8 cellular contexts compared by ENCODE assay signal in genomic region chr15:30398988-30399387, GRCh38. TPM values are rescaled to one million over a fixed set of nuclear protein-coding genes. Genes with fewer than 3 reads are reported as not detected.
A peak's percentile ranks its signal among the peaks of the same experiment; 100 is the strongest.
DNase-seq lines count a peak whose midpoint lies in the region; ATAC-seq and TF ChIP-seq lines count a peak whose summit lies in the region.
"Not testable (repeated sequence)": the region's sequence is repeated elsewhere in the genome, so short reads cannot be mapped to it uniquely, and the experiment has no call there.
"Had no signal": no experiment of that assay in that cellular context is flagged by ENCODE, and none has a peak within 500 bp of the region (broad histone marks: within the 10 kb centered on the region; RNA-seq: fewer than 3 reads in every experiment).

No MANE protein-coding gene starts in this region.

- not testable (repeated sequence) for H3K4me1 ChIP-seq in right lobe of liver

- not testable (repeated sequence) for H3K27me3 ChIP-seq in dorsolateral prefrontal cortex, right lobe of liver

- H3K4me3 ChIP-seq in dorsolateral prefrontal cortex, right lobe of liver: not testable (repeated sequence)

- H3K9me3 Mint-ChIP-seq in activated T-helper 17 cell treated with anti-CD3 and anti-CD28 coated beads, Interleukin-2, amount 50 U/mL, for 72 hours: not testable (repeated sequence)

- ATAC-seq in HG03354 (IDR thresholded peaks at IDR 0.05; ENCODE audit: poor library complexity, severe bottlenecking, unreplicated experiment) (peak; percentile 60), right lobe of liver (peak; percentile 65 to 73 (median 68))
- ATAC-seq in activated T-helper 17 cell treated with anti-CD3 and anti-CD28 coated beads, Interleukin-2, amount 50 U/mL, for 72 hours (replicated peaks): peak; percentile 52
- not testable (repeated sequence) for ATAC-seq in sciatic nerve

- TF ChIP-seq CTCF in dorsolateral prefrontal cortex (IDR thresholded peaks at IDR 0.05 in 54 of 56, conservative IDR thresholded peaks at IDR 0.05 in 2 of 56; ENCODE audit: low read depth in 1 of 56, partially characterized antibody in 56 of 56) (peak in 38 of 56 donors; percentile 9 to 59 (median 27)), right lobe of liver (IDR thresholded peaks at IDR 0.05) (peak in 3 of 4 donors; percentile 30 to 38 (median 36))

- H3K36me3 Mint-ChIP-seq in activated T-helper 17 cell treated with anti-CD3 and anti-CD28 coated beads, Interleukin-2, amount 50 U/mL, for 72 hours (ENCODE audit: low read depth): not testable (repeated sequence)

- not testable (repeated sequence) for H3K27ac ChIP-seq in dorsolateral prefrontal cortex, right lobe of liver

- H3K36me3 ChIP-seq in right lobe of liver: not testable (repeated sequence)

- H3K27ac Mint-ChIP-seq in activated T-helper 17 cell treated with anti-CD3 and anti-CD28 coated beads, Interleukin-2, amount 50 U/mL, for 72 hours: not testable (repeated sequence)

- H3K9me3 ChIP-seq in right lobe of liver: not testable (repeated sequence)

- no CpG with 5 or more reads among the region's 6 CpGs for WGBS in right lobe of liver (ENCODE audit: insufficient coverage, low coverage, low lambda C conversion rate, missing lambda C conversion rate)

- peak; percentile 65 for DNase-seq in activated CD4-positive, alpha-beta T cell treated with anti-CD3 and anti-CD28 coated beads for 48 hours
- DNase-seq in dorsolateral prefrontal cortex (peak in 8 of 10 donors; percentile 18 to 63 (median 38)), right lobe of liver (peak; percentile 31 to 57 (median 55)), sciatic nerve (ENCODE audit: low spot score) (peak; percentile 54)
- peak; percentile 21 to 48 for DNase-seq in stimulated activated CD8-positive, alpha-beta memory T cell treated with anti-CD3 and anti-CD28 coated beads, Interleukin-15, amount 100 ng/mL, for 48 hours (ENCODE audit: low read depth in 2 of 2)

- not testable (repeated sequence) for H3K27me3 Mint-ChIP-seq in activated T-helper 17 cell treated with anti-CD3 and anti-CD28 coated beads, Interleukin-2, amount 50 U/mL, for 72 hours

- H3K4me3 Mint-ChIP-seq in activated T-helper 17 cell treated with anti-CD3 and anti-CD28 coated beads, Interleukin-2, amount 50 U/mL, for 72 hours: not testable (repeated sequence)

- not testable (repeated sequence) for TF ChIP-seq POLR2A in right lobe of liver (IDR thresholded peaks at IDR 0.05)

- intact Hi-C loops in dorsolateral prefrontal cortex (cut with DNase I); right lobe of liver (cut with DNase I); sciatic nerve (cut with DNase I): not testable (repeated sequence)

- not testable (repeated sequence) for H3K4me1 Mint-ChIP-seq in activated T-helper 17 cell treated with anti-CD3 and anti-CD28 coated beads, Interleukin-2, amount 50 U/mL, for 72 hours

RNA-seq across cellular contexts. Expression of gene CHRFAM7A, which starts 5.6 kb away (rescaled TPM):
- not detected for total RNA-seq in activated T-helper 17 cell treated with anti-CD3 and anti-CD28 coated beads, Interleukin-2, amount 50 U/mL, for 72 hours
- total RNA-seq in dorsolateral prefrontal cortex (10 to 100 TPM in 3 of 120 experiments, 1 to 10 TPM in 114, under 1 TPM in 1, not detected in 2; 0.31 to 14.3 (median 3.6) TPM), right lobe of liver (1 to 10 TPM in 1 of 6 experiments, under 1 TPM in 1, not detected in 4; 0.67 to 3.1 TPM), sciatic nerve (4.7 TPM)
- total RNA-seq: epithelial cell of proximal tubule had no signal

RNA-seq across cellular contexts. Expression of gene GOLGA8R, which starts 15.1 kb away (rescaled TPM):
- total RNA-seq in activated T-helper 17 cell treated with anti-CD3 and anti-CD28 coated beads, Interleukin-2, amount 50 U/mL, for 72 hours: 1 to 10 TPM; 1.0 to 1.6 TPM
- total RNA-seq in dorsolateral prefrontal cortex (10 to 100 TPM in 42 of 120 experiments, 1 to 10 TPM in 78; 3.4 to 19.1 (median 8.9) TPM), right lobe of liver (1 to 10 TPM; 1.2 to 3.8 (median 2.5) TPM), sciatic nerve (15.6 TPM)
- total RNA-seq: epithelial cell of proximal tubule had no signal
